In the genomic region with DNA sequence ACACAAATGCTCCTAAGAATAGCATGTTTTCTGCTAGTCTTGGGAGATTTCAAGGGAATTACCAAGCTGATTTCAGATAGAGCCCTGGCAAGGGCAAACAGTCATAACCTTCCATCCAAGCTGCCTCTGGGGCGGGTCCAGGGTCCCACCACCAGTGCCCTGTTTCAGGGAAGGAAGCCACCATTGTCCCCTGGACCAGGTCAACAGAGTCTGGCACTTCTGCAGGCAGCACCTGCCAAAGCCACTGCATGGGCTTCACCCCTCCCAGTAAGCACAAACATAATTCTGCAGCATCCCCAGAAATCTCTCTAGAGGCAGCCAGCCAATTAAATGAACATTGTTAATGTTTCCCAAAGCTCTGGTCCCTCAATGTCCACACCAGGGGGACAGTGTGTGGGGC, we compare ENCODE assay signal across 29 cellular contexts.
DNase-seq lines count a peak whose midpoint lies in the region; ATAC-seq, FAIRE-seq and TF ChIP-seq lines count a peak whose summit lies in the region.
"Had no signal": no experiment of that assay in that cellular context is flagged by ENCODE, and none has a peak within 500 bp of the region (broad histone marks: within the 10 kb centered on the region; RNA-seq: fewer than 3 reads in every experiment).

No MANE protein-coding gene starts in this region.

- TF ChIP-seq CTCF in right lobe of liver (IDR thresholded peaks at IDR 0.05) (no peak), HepG2 (CRISPR knock-in tag; IDR thresholded peaks at IDR 0.05) (no peak)

- intact Hi-C loops in right lobe of liver (cut with DNase I) = no loop called here
- intact Hi-C loops in HepG2 (cut with micrococcal nuclease; ENCODE audit: unreplicated experiment) = no loop called here

- CTCF ChIA-PET in HepG2 (lab: Yijun Ruan, JAX; ENCODE audit: low intra/inter-chr PET ratio, low total read pairs) = no interaction called here

- H3K4me2 ChIP-seq in HepG2 (ENCODE audit: low read depth, low read length) = no peak overlapping the region
- H3K4me2 ChIP-seq: A549; BLaER1; BLaER1 treated with 17β-estradiol and CSF1 and Interleukin-3, amounts not matched to agents 10 nM and 100 nM had no signal

- no peak overlapping the region for H2AFZ ChIP-seq in HepG2 (ENCODE audit: low read length)

- H3K27me3 ChIP-seq in right lobe of liver = no peaks in the 10 kb centered on the region
- H3K27me3 ChIP-seq in HepG2 (ENCODE audit: control insufficient read depth in 1 of 2, insufficient read depth in 2 of 2, low read length in 2 of 2) = no peaks in the 10 kb centered on the region; a peak in 1 of 5 replicates
- H3K27me3 ChIP-seq: BE2C; BLaER1; BLaER1 treated with 17β-estradiol and CSF1 and Interleukin-3, amounts not matched to agents 10 nM and 100 nM had no signal

- no peaks in the 10 kb centered on the region for H4K20me1 ChIP-seq in HepG2 (ENCODE audit: insufficient read depth, low read length)
- H4K20me1 ChIP-seq: BLaER1; BLaER1 treated with 17β-estradiol and CSF1 and Interleukin-3, amounts not matched to agents 10 nM and 100 nM had no signal

- H3K36me3 ChIP-seq in right lobe of liver (no peaks in the 10 kb centered on the region), HepG2 (replicated peaks in 1 of 2; ENCODE audit: control insufficient read depth in 1 of 2, insufficient read depth in 2 of 2, low read length in 2 of 2) (no peaks in the 10 kb centered on the region)
- H3K36me3 ChIP-seq: BE2C; BLaER1; BLaER1 treated with 17β-estradiol and CSF1 and Interleukin-3, amounts not matched to agents 10 nM and 100 nM had no signal

- no TSS peak for BruUV-seq in HepG2 (replicated peaks; lab: Mats Ljungman, UMichigan)

- no peak overlapping the region for H3K9ac ChIP-seq in HepG2 (ENCODE audit: insufficient read depth, low read depth, low read length)
- H3K9ac ChIP-seq: BLaER1; BLaER1 treated with 17β-estradiol and CSF1 and Interleukin-3, amounts not matched to agents 10 nM and 100 nM had no signal

- POLR2A ChIA-PET in HepG2 (lab: Yijun Ruan, JAX) = no interaction called here

- no peaks in the 10 kb centered on the region for H3K79me2 ChIP-seq in HepG2 (ENCODE audit: insufficient read depth, low read length)

- FAIRE-seq in HepG2 (lab: Jason Lieb, UNC) = no peak
- FAIRE-seq: A204.1, A549, D721Med had no signal

- no peak for TF ChIP-seq RAD21 in HepG2 (CRISPR knock-in tag; IDR thresholded peaks at IDR 0.05)

- H3K9me3 ChIP-seq in right lobe of liver (no peaks in the 10 kb centered on the region), HepG2 (ENCODE audit: low read length) (peaks cover 16% of the 10 kb centered on the region)
- H3K9me3 ChIP-seq: A549, BE2C had no signal

- H3K4me1 ChIP-seq in right lobe of liver (peaks cover 0 to 50% (median 16%) of the 10 kb centered on the region in 4 donors), HepG2 (ENCODE audit: insufficient read depth, low read length) (peaks cover 28% of the 10 kb centered on the region)
- H3K4me1 ChIP-seq: A549, BE2C had no signal

- WGBS in right lobe of liver (ENCODE audit: insufficient coverage, low coverage, low lambda C conversion rate, missing lambda C conversion rate) = 63% methylated on average over 1 of the region's 1 CpG
- no CpG with 5 or more reads among the region's 1 CpG for WGBS in HepG2 (ENCODE audit: low lambda C conversion rate)

- in situ Hi-C loops in HepG2 (cut with HindIII; ENCODE audit: extremely low pct_ligation_motif_present, low pct_unique_long_range_greater_than_20kb) = no loop called here

- TF ChIP-seq POLR2A in right lobe of liver (IDR thresholded peaks at IDR 0.05) = no peak
- TF ChIP-seq POLR2A in HepG2 (IDR thresholded peaks at IDR 0.05; ENCODE audit: insufficient read depth in 1 of 2, low read depth in 2 of 2, low read length in 2 of 2) = no peak

- H3K27ac ChIP-seq in right lobe of liver (peak overlapping the region in 1 of 3 donors; percentile 30), HepG2 (ENCODE audit: extremely low read length, insufficient read depth, low read length) (no peak overlapping the region)
- H3K27ac ChIP-seq: 22Rv1; A549; BLaER1; BLaER1 treated with 17β-estradiol and CSF1 and Interleukin-3, amounts not matched to agents 10 nM and 100 nM; C4-2B had no signal

- ATAC-seq in right lobe of liver (peak; percentile 7 to 51 (median 42)), HepG2 (no peak)
- ATAC-seq: A549; CD8-positive, alpha-beta T cell had no signal

- no peak overlapping the region for H3K4me3 ChIP-seq in right lobe of liver
- H3K4me3 ChIP-seq in HepG2 (replicated peaks in 1 of 3; ENCODE audit: insufficient read depth in 1 of 3, low read depth in 2 of 3, low read length in 3 of 3) = no peak overlapping the region
- H3K4me3 ChIP-seq: A549; BLaER1; BLaER1 treated with 17β-estradiol and CSF1 and Interleukin-3, amounts not matched to agents 10 nM and 100 nM had no signal

- TF ChIP-seq EP300 in HepG2 (IDR thresholded peaks at IDR 0.05; ENCODE audit: low read depth in 2 of 2, low read length in 2 of 2) = no peak
- no peak for TF ChIP-seq EP300 in HepG2 (CRISPR knock-in tag; IDR thresholded peaks at IDR 0.05; ENCODE audit: borderline replicate concordance)

- DNase-seq in right lobe of liver (peak in 1 of 3 donors; percentile 81), HepG2 (ENCODE audit: low spot score) (no peak)
- DNase-seq: 8988T; ACHN; AML-193; BE2C; C1 segment of cervical spinal cord; Caco-2; Calu3; CD4-positive, alpha-beta memory T cell; CD4-positive, alpha-beta T cell; CD4-positive, CD25-positive, alpha-beta regulatory T cell; CD8-positive, alpha-beta memory T cell; CD8-positive, alpha-beta T cell; COR-L47; DMS 273 treated with DMSO at 0.1 percent for 48 hours; DMS153; DMS53; DMS79; DMS79 treated with DMSO at 0.1 percent for 48 hours; DND-41; EL had no signal

TF ChIP-seq in HepG2, 621 proteins besides CTCF, POLR2A, EP300 and RAD21:
- no peak for TF ChIP-seq TOPORS (CRISPR knock-in tag; IDR thresholded peaks at IDR 0.05)
- TF ChIP-seq TEAD2 (CRISPR knock-in tag; IDR thresholded peaks at IDR 0.05) = no peak
- TF ChIP-seq ZC3H4 (CRISPR knock-in tag; IDR thresholded peaks at IDR 0.05; ENCODE audit: borderline replicate concordance) = no peak
- TF ChIP-seq ZNF678 (CRISPR knock-in tag; IDR thresholded peaks at IDR 0.05) = no peak
- TF ChIP-seq, protein P1, sequence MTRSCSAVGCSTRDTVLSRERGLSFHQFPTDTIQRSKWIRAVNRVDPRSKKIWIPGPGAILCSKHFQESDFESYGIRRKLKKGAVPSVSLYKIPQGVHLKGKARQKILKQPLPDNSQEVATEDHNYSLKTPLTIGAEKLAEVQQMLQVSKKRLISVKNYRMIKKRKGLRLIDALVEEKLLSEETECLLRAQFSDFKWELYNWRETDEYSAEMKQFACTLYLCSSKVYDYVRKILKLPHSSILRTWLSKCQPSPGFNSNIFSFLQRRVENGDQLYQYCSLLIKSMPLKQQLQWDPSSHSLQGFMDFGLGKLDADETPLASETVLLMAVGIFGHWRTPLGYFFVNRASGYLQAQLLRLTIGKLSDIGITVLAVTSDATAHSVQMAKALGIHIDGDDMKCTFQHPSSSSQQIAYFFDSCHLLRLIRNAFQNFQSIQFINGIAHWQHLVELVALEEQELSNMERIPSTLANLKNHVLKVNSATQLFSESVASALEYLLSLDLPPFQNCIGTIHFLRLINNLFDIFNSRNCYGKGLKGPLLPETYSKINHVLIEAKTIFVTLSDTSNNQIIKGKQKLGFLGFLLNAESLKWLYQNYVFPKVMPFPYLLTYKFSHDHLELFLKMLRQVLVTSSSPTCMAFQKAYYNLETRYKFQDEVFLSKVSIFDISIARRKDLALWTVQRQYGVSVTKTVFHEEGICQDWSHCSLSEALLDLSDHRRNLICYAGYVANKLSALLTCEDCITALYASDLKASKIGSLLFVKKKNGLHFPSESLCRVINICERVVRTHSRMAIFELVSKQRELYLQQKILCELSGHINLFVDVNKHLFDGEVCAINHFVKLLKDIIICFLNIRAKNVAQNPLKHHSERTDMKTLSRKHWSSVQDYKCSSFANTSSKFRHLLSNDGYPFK (CRISPR knock-in tag; IDR thresholded peaks at IDR 0.05; ENCODE audit: borderline replicate concordance) = no peak
- TF ChIP-seq, protein P2, sequence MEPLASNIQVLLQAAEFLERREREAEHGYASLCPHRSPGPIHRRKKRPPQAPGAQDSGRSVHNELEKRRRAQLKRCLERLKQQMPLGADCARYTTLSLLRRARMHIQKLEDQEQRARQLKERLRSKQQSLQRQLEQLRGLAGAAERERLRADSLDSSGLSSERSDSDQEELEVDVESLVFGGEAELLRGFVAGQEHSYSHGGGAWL (CRISPR knock-in tag; IDR thresholded peaks at IDR 0.05) = no peak
- TF ChIP-seq HDAC2 (CRISPR knock-in tag; IDR thresholded peaks at IDR 0.05) = no peak
- no peak for TF ChIP-seq HOXA5 (CRISPR knock-in tag; IDR thresholded peaks at IDR 0.05)
- TF ChIP-seq, protein P3, sequence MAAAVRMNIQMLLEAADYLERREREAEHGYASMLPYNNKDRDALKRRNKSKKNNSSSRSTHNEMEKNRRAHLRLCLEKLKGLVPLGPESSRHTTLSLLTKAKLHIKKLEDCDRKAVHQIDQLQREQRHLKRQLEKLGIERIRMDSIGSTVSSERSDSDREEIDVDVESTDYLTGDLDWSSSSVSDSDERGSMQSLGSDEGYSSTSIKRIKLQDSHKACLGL (CRISPR knock-in tag; IDR thresholded peaks at IDR 0.05) = no peak
- no peak for TF ChIP-seq SRY (CRISPR knock-in tag; IDR thresholded peaks at IDR 0.05)
- TF ChIP-seq NFRKB (IDR thresholded peaks at IDR 0.05) = no peak
- TF ChIP-seq RARA (CRISPR knock-in tag; IDR thresholded peaks at IDR 0.05) = no peak
- no peak for TF ChIP-seq ZNF781 (CRISPR knock-in tag; IDR thresholded peaks at IDR 0.05; ENCODE audit: borderline replicate concordance, not compliant biosample characterization)
- TF ChIP-seq ZNF644 (CRISPR knock-in tag; IDR thresholded peaks at IDR 0.05; ENCODE audit: low read depth) = no peak
